ENCODE assay signal across 11 cellular contexts in the genomic region with DNA sequence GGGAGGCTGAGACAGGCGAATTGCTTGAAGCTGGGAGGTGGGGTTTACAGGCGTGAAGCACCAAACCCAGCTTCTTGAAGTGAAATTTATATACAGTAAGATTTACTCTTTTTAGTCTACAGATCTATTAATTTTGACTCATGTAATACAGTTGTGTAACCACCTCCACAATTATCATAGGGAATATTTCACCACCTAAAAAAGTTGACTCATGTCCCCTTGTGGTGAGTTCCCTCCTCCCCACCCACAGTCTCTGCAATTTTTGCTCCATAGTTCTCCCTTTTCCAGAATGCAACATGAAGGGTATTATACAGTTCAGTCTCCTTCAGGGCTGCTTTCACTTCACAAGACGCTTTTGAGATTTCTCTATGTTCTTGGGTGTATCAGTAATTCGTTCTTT.
DNase-seq lines count a peak whose midpoint lies in the region; ATAC-seq and TF ChIP-seq lines count a peak whose summit lies in the region.
"Had no signal": no experiment of that assay in that cellular context is flagged by ENCODE, and none has a peak within 500 bp of the region (broad histone marks: within the 10 kb centered on the region; RNA-seq: fewer than 3 reads in every experiment).

No MANE protein-coding gene starts in this region.

- TF ChIP-seq CTCF in left ventricle myocardium inferior (IDR thresholded peaks at IDR 0.05; ENCODE audit: borderline replicate concordance) (peak; percentile 15), RWPE1 (conservative IDR thresholded peaks at IDR 0.05; ENCODE audit: low read depth) (no peak), foreskin fibroblast (IDR thresholded peaks at IDR 0.05; ENCODE audit: low read depth, low read length) (peak; percentile 18), GM23338 (conservative IDR thresholded peaks at IDR 0.05; ENCODE audit: low read depth in 2 of 2) (no peak; a peak in 1 of 4 replicates), neural progenitor cell (IDR thresholded peaks at IDR 0.05) (no peak)

- POLR2A ChIA-PET in RWPE1 (lab: Yijun Ruan, JAX; ENCODE audit: low non-redundant PET): no interaction called here

- H3K4me2 ChIP-seq in GM23338 (no peak overlapping the region), neural progenitor cell (no peak overlapping the region)

- H3K9me3 Mint-ChIP-seq in GM23338 (no peaks in the 10 kb centered on the region), neural progenitor cell (no peaks in the 10 kb centered on the region)
- H3K9me3 Mint-ChIP-seq: effector memory CD8-positive, alpha-beta T cell had no signal

- H3K27ac Mint-ChIP-seq in GM23338: no peak overlapping the region
- H3K27ac Mint-ChIP-seq in neural progenitor cell: no peak overlapping the region

- H3K4me1 ChIP-seq in left ventricle myocardium inferior (peaks cover 14% of the 10 kb centered on the region), GM23338 (ENCODE audit: insufficient read depth) (peaks cover 6% of the 10 kb centered on the region; the same call in 1 of the 2 replicates), neural progenitor cell (peaks cover 11% of the 10 kb centered on the region)

- H3K79me2 ChIP-seq in GM23338 (replicated peaks; ENCODE audit: insufficient read depth) (no peaks in the 10 kb centered on the region), neural progenitor cell (ENCODE audit: low read depth) (no peaks in the 10 kb centered on the region)

- H3K9ac ChIP-seq in neural progenitor cell: no peak overlapping the region

- no peak for ATAC-seq in Right ventricle myocardium inferior
- ATAC-seq in GM23338: no peak
- ATAC-seq: effector memory CD8-positive, alpha-beta T cell had no signal

- H3K4me3 Mint-ChIP-seq in GM23338 (no peak overlapping the region), neural progenitor cell (no peak overlapping the region)
- H3K4me3 Mint-ChIP-seq: effector memory CD8-positive, alpha-beta T cell had no signal

- H2AFZ ChIP-seq in GM23338: no peak overlapping the region
- no peak overlapping the region for H2AFZ ChIP-seq in neural progenitor cell (replicated peaks)

- H3K27me3 ChIP-seq in left ventricle myocardium inferior (ENCODE audit: low read depth) (no peaks in the 10 kb centered on the region), GM23338 (ENCODE audit: insufficient read depth) (no peaks in the 10 kb centered on the region), neural progenitor cell (no peaks in the 10 kb centered on the region)

- H3K9me2 ChIP-seq in GM23338 (ENCODE audit: insufficient read depth): no peaks in the 10 kb centered on the region

- peaks cover 1% of the 10 kb centered on the region for H3K27me3 Mint-ChIP-seq in GM23338 (ENCODE audit: insufficient read depth, low read depth, poor library complexity)
- H3K27me3 Mint-ChIP-seq in neural progenitor cell (ENCODE audit: insufficient read depth, low read depth): no peaks in the 10 kb centered on the region
- H3K27me3 Mint-ChIP-seq: effector memory CD8-positive, alpha-beta T cell had no signal

- CTCF ChIA-PET in RWPE1 (lab: Yijun Ruan, JAX): no interaction called here

- no peak for DNase-seq in left ventricle myocardium inferior
- no peak for DNase-seq in Right ventricle myocardium inferior (ENCODE audit: missing footprints)
- DNase-seq in RWPE1 (ENCODE audit: low spot score): peak; percentile 84
- peak; percentile 40 to 77 for DNase-seq in foreskin fibroblast
- DNase-seq in GM23338 (ENCODE audit: low spot score): no peak
- no peak for DNase-seq in neural progenitor cell (ENCODE audit: low spot score)
- DNase-seq in T-helper 9 cell: no peak
- no peak for DNase-seq in NCI-H1694 (lab: John Stamatoyannopoulos, UW)
- DNase-seq: effector memory CD8-positive, alpha-beta T cell; NCI-H526; right cardiac atrium had no signal

- H3K36me3 Mint-ChIP-seq in GM23338 (ENCODE audit: low read depth) (no peaks in the 10 kb centered on the region), neural progenitor cell (no peaks in the 10 kb centered on the region)

- peak overlapping the region; percentile 27 for H3K27ac ChIP-seq in left ventricle myocardium inferior (replicated peaks)
- no peak overlapping the region for H3K27ac ChIP-seq in RWPE1
- no peak overlapping the region for H3K27ac ChIP-seq in GM23338 (ENCODE audit: low read depth)
- no peak overlapping the region for H3K27ac ChIP-seq in neural progenitor cell

- no peaks in the 10 kb centered on the region for H3K36me3 ChIP-seq in left ventricle myocardium inferior
- no peaks in the 10 kb centered on the region for H3K36me3 ChIP-seq in GM23338 (ENCODE audit: insufficient read depth)
- H3K36me3 ChIP-seq in neural progenitor cell: no peaks in the 10 kb centered on the region

- H3K4me1 Mint-ChIP-seq in GM23338 (peaks cover 11% of the 10 kb centered on the region), neural progenitor cell (peaks cover 19% of the 10 kb centered on the region)

- H4K20me1 ChIP-seq in GM23338 (replicated peaks; ENCODE audit: insufficient read depth) (no peaks in the 10 kb centered on the region), neural progenitor cell (ENCODE audit: low read depth) (no peaks in the 10 kb centered on the region)

- H3F3A ChIP-seq in GM23338 (replicated peaks; ENCODE audit: low read depth) (no peaks in the 10 kb centered on the region), neural progenitor cell (ENCODE audit: low read depth) (no peaks in the 10 kb centered on the region)

- no peaks in the 10 kb centered on the region for H3K9me3 ChIP-seq in left ventricle myocardium inferior (replicated peaks)
- no peaks in the 10 kb centered on the region for H3K9me3 ChIP-seq in neural progenitor cell (ENCODE audit: low read depth)

- H3K4me3 ChIP-seq in left ventricle myocardium inferior (no peak overlapping the region), foreskin fibroblast (ENCODE audit: low read depth in 1 of 2, low read length in 2 of 2) (no peak overlapping the region), GM23338 (no peak overlapping the region), neural progenitor cell (no peak overlapping the region)

- intact Hi-C loops in left ventricle myocardium inferior (cut with micrococcal nuclease) (no loop called here), Right ventricle myocardium inferior (cut with DNase I) (no loop called here)

TF ChIP-seq in GM23338, 12 proteins besides CTCF, POLR2A, EP300 and RAD21:
- no peak for TF ChIP-seq JUNB (IDR thresholded peaks at IDR 0.05; ENCODE audit: unreplicated experiment)
- no peak for TF ChIP-seq EZH2 (IDR thresholded peaks at IDR 0.05; ENCODE audit: low read depth, unreplicated experiment)
- no peak for TF ChIP-seq CREB1 (CRISPR knock-in tag; IDR thresholded peaks at IDR 0.05; ENCODE audit: low read depth)

Comparison
In these comparisons a context has a peak if more than half of its experiments do, and no peak if none do; other contexts are left out.
1. DNase-seq: peak in RWPE1 (single experiment) and foreskin fibroblast (2 of 2); none in left ventricle myocardium inferior (single experiment), Right ventricle myocardium inferior (single experiment), GM23338 (single experiment), neural progenitor cell (single experiment), T-helper 9 cell (single experiment) and NCI-H1694 (single experiment).
2. CTCF ChIP-seq: peak in left ventricle myocardium inferior (single experiment) and foreskin fibroblast (single experiment); none in RWPE1 (single experiment), GM23338 (0 of 2) and neural progenitor cell (single experiment).